Comparison of ENCODE assay signal across 9 cellular contexts in genomic region chr5:86979801-86980510, GRCh38.
DNase-seq lines count a peak whose midpoint lies in the region; ATAC-seq, FAIRE-seq and TF ChIP-seq lines count a peak whose summit lies in the region.
"Had no signal": no experiment of that assay in that cellular context is flagged by ENCODE, and none has a peak within 500 bp of the region (broad histone marks: within the 10 kb centered on the region; RNA-seq: fewer than 3 reads in every experiment).

No MANE protein-coding gene starts in this region.

- CTCF ChIA-PET in HepG2 (lab: Yijun Ruan, JAX; ENCODE audit: low intra/inter-chr PET ratio, low total read pairs), result no interaction called here

- POLR2A ChIA-PET in HepG2 (lab: Yijun Ruan, JAX), result no interaction called here

- peak overlapping the region in 8 of 11 experiments; percentile 36 to 78 (median 65); a peak in 13 of 22 replicates for H3K9ac ChIP-seq in BLaER1 treated with 17β-estradiol and CSF1 and Interleukin-3, amounts not matched to agents 10 nM and 100 nM
- no peak overlapping the region for H3K9ac ChIP-seq in HepG2 (ENCODE audit: insufficient read depth, low read depth, low read length)

- BruUV-seq in HepG2 (replicated peaks; lab: Mats Ljungman, UMichigan), result no TSS peak

- no peak for TF ChIP-seq RAD21 in HepG2 (CRISPR knock-in tag; IDR thresholded peaks at IDR 0.05)

- no peaks in the 10 kb centered on the region for H3K36me3 ChIP-seq in BLaER1 treated with 17β-estradiol and CSF1 and Interleukin-3, amounts not matched to agents 10 nM and 100 nM
- H3K36me3 ChIP-seq in HepG2 (replicated peaks in 1 of 2; ENCODE audit: control insufficient read depth in 1 of 2, insufficient read depth in 2 of 2, low read length in 2 of 2), result no peaks in the 10 kb centered on the region

- peaks cover 0 to 26% (median 0%) of the 10 kb centered on the region in 11 experiments; a peak in 8 of 22 replicates for H3K9me3 ChIP-seq in BLaER1 treated with 17β-estradiol and CSF1 and Interleukin-3, amounts not matched to agents 10 nM and 100 nM (replicated peaks in 1 of 11)
- H3K9me3 ChIP-seq in HepG2 (ENCODE audit: low read length), result no peaks in the 10 kb centered on the region

- H3K27me3 Mint-ChIP-seq in osteocyte (ENCODE audit: unreplicated experiment), result peaks cover 5% of the 10 kb centered on the region
- peaks cover 15% of the 10 kb centered on the region for H3K27me3 Mint-ChIP-seq in activated T-helper 17 cell treated with anti-CD3 and anti-CD28 coated beads, Interleukin-2, amount 50 U/mL, for 72 hours

- no peaks in the 10 kb centered on the region for H3K9me3 Mint-ChIP-seq in osteocyte (ENCODE audit: unreplicated experiment)
- no peaks in the 10 kb centered on the region for H3K9me3 Mint-ChIP-seq in activated T-helper 17 cell treated with anti-CD3 and anti-CD28 coated beads, Interleukin-2, amount 50 U/mL, for 72 hours
- H3K9me3 Mint-ChIP-seq: T-helper 1 cell treated with Interleukin-12 subunit alpha and Interleukin-12 subunit beta and Interleukin-4 antibody, amounts not matched to agents 30 μg/mL and 1 μg/mL, for 36 hours had no signal

- no peak overlapping the region for H3K4me3 Mint-ChIP-seq in osteocyte (ENCODE audit: unreplicated experiment)
- no peak overlapping the region for H3K4me3 Mint-ChIP-seq in activated T-helper 17 cell treated with anti-CD3 and anti-CD28 coated beads, Interleukin-2, amount 50 U/mL, for 72 hours
- H3K4me3 Mint-ChIP-seq: T-helper 1 cell treated with Interleukin-12 subunit alpha and Interleukin-12 subunit beta and Interleukin-4 antibody, amounts not matched to agents 30 μg/mL and 1 μg/mL, for 36 hours had no signal

- ATAC-seq in HG03175 (IDR thresholded peaks at IDR 0.05; ENCODE audit: unreplicated experiment), result peak; percentile 54
- no peak for ATAC-seq in HepG2
- ATAC-seq in activated T-helper 17 cell treated with anti-CD3 and anti-CD28 coated beads, Interleukin-2, amount 50 U/mL, for 72 hours (replicated peaks), result no peak

- no peaks in the 10 kb centered on the region for H3K27me3 ChIP-seq in BLaER1 treated with 17β-estradiol and CSF1 and Interleukin-3, amounts not matched to agents 10 nM and 100 nM
- H3K27me3 ChIP-seq in HepG2 (ENCODE audit: control insufficient read depth in 1 of 2, insufficient read depth in 2 of 2, low read length in 2 of 2), result no peaks in the 10 kb centered on the region

- H3K36me3 Mint-ChIP-seq in osteocyte (ENCODE audit: unreplicated experiment), result no peaks in the 10 kb centered on the region
- no peaks in the 10 kb centered on the region for H3K36me3 Mint-ChIP-seq in activated T-helper 17 cell treated with anti-CD3 and anti-CD28 coated beads, Interleukin-2, amount 50 U/mL, for 72 hours (ENCODE audit: low read depth)

- H3K27ac Mint-ChIP-seq in osteocyte (ENCODE audit: unreplicated experiment), result no peak overlapping the region
- H3K27ac Mint-ChIP-seq in activated T-helper 17 cell treated with anti-CD3 and anti-CD28 coated beads, Interleukin-2, amount 50 U/mL, for 72 hours, result no peak overlapping the region
- H3K27ac Mint-ChIP-seq: T-helper 1 cell treated with Interleukin-12 subunit alpha and Interleukin-12 subunit beta and Interleukin-4 antibody, amounts not matched to agents 30 μg/mL and 1 μg/mL, for 36 hours had no signal

- FAIRE-seq in HepG2 (lab: Jason Lieb, UNC), result no peak

- 3% methylated on average over 9 of the region's 9 CpGs for WGBS in HepG2 (ENCODE audit: low lambda C conversion rate)

- TF ChIP-seq POLR2A in HepG2 (IDR thresholded peaks at IDR 0.05; ENCODE audit: insufficient read depth in 1 of 2, low read depth in 2 of 2, low read length in 2 of 2), result no peak

- DNase-seq in HepG2 (ENCODE audit: low spot score) (peak; percentile 3), DMS79 (lab: John Stamatoyannopoulos, UW) (no peak), osteocyte (ENCODE audit: extremely low spot score, unreplicated experiment) (no peak)
- no peak for DNase-seq in stimulated activated CD8-positive, alpha-beta memory T cell treated with anti-CD3 and anti-CD28 coated beads, Interleukin-4, amount 100 ng/mL, for 48 hours

- peaks cover 0 to 88% (median 61%) of the 10 kb centered on the region in 10 experiments; a peak in 16 of 20 replicates for H3K4me1 ChIP-seq in BLaER1 treated with 17β-estradiol and CSF1 and Interleukin-3, amounts not matched to agents 10 nM and 100 nM
- H3K4me1 ChIP-seq in HepG2 (ENCODE audit: insufficient read depth, low read length), result no peaks in the 10 kb centered on the region

- peak overlapping the region in 10 of 11 experiments; percentile 5 to 81 (median 66); a peak in 17 of 22 replicates for H3K4me2 ChIP-seq in BLaER1 treated with 17β-estradiol and CSF1 and Interleukin-3, amounts not matched to agents 10 nM and 100 nM
- no peak overlapping the region for H3K4me2 ChIP-seq in HepG2 (ENCODE audit: low read depth, low read length)

- no peak overlapping the region for H2AFZ ChIP-seq in HepG2 (ENCODE audit: low read length)

- peak overlapping the region; percentile 52 to 93 (median 82) for H3K27ac ChIP-seq in BLaER1 treated with 17β-estradiol and CSF1 and Interleukin-3, amounts not matched to agents 10 nM and 100 nM
- H3K27ac ChIP-seq in HepG2 (ENCODE audit: extremely low read length, insufficient read depth, low read length), result no peak overlapping the region

- TF ChIP-seq EP300 in HepG2 (IDR thresholded peaks at IDR 0.05; ENCODE audit: low read depth in 2 of 2, low read length in 2 of 2) (no peak), HepG2 (CRISPR knock-in tag; IDR thresholded peaks at IDR 0.05; ENCODE audit: borderline replicate concordance) (no peak)

- no peaks in the 10 kb centered on the region for H3K79me2 ChIP-seq in HepG2 (ENCODE audit: insufficient read depth, low read length)

- H4K20me1 ChIP-seq in BLaER1 treated with 17β-estradiol and CSF1 and Interleukin-3, amounts not matched to agents 10 nM and 100 nM, result no peaks in the 10 kb centered on the region
- no peaks in the 10 kb centered on the region for H4K20me1 ChIP-seq in HepG2 (ENCODE audit: insufficient read depth, low read length)

- TF ChIP-seq CTCF in WI38 (IDR thresholded peaks at IDR 0.05; ENCODE audit: low read depth, low read length) (no peak), HepG2 (CRISPR knock-in tag; IDR thresholded peaks at IDR 0.05) (no peak), osteocyte (IDR thresholded peaks at IDR 0.05) (no peak)

- in situ Hi-C loops in HepG2 (cut with HindIII; ENCODE audit: extremely low pct_ligation_motif_present, low pct_unique_long_range_greater_than_20kb), result no loop called here

- peaks cover 1% of the 10 kb centered on the region for H3K4me1 Mint-ChIP-seq in osteocyte (ENCODE audit: unreplicated experiment)
- H3K4me1 Mint-ChIP-seq in activated T-helper 17 cell treated with anti-CD3 and anti-CD28 coated beads, Interleukin-2, amount 50 U/mL, for 72 hours, result no peaks in the 10 kb centered on the region

- intact Hi-C loops in HepG2 (cut with micrococcal nuclease; ENCODE audit: unreplicated experiment), result no loop called here

- peak overlapping the region in 2 of 10 experiments; percentile 10 to 12; a peak in 4 of 20 replicates for H3K4me3 ChIP-seq in BLaER1 treated with 17β-estradiol and CSF1 and Interleukin-3, amounts not matched to agents 10 nM and 100 nM
- H3K4me3 ChIP-seq in WI38 (ENCODE audit: low read depth, low read length) (0 out of 2 replicates have a peak overlapping the region, but pooled peaks have one; percentile 11), HepG2 (replicated peaks in 1 of 3; ENCODE audit: insufficient read depth in 1 of 3, low read depth in 2 of 3, low read length in 3 of 3) (no peak overlapping the region)

TF ChIP-seq in HepG2, 621 proteins besides CTCF, POLR2A, EP300 and RAD21:
- TF ChIP-seq GRHL1 (CRISPR knock-in tag; conservative IDR thresholded peaks at IDR 0.05) (no peak), ZNF720 (CRISPR knock-in tag; IDR thresholded peaks at IDR 0.05) (no peak)
TF ChIP-seq in HepG2: peak in this region for 0.
